23 cellular contexts compared by ENCODE assay signal in the genomic region with DNA sequence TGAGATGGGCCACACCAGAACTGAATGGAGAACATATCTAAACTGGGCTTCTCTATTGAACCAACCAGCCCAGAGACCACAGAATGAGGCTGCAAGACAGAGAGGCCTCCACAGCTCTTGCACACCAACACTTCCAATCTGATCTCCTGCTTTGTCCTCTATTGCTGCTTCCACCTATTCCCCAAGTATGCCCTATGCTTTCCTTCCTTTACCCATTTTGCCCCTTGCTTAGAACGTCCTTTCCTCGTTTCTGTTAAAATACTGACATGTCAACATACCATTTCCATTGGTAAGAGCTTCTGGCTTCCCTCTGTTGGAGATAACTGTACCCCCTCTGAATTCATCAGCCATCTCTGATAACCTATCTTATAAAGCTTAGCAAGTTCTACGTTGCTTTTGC. TPM values are rescaled to one million over a fixed set of nuclear protein-coding genes. Genes with fewer than 3 reads are reported as not detected.
DNase-seq lines count a peak whose midpoint lies in the region; ATAC-seq and TF ChIP-seq lines count a peak whose summit lies in the region.
"Had no signal": no experiment of that assay in that cellular context is flagged by ENCODE, and none has a peak within 500 bp of the region (broad histone marks: within the 10 kb centered on the region; RNA-seq: fewer than 3 reads in every experiment).

No MANE protein-coding gene starts in this region.

- TF ChIP-seq CTCF in esophagus muscularis mucosa (IDR thresholded peaks at IDR 0.05) = no peak
- TF ChIP-seq CTCF in progenitor cell of endocrine pancreas (IDR thresholded peaks at IDR 0.05; ENCODE audit: unreplicated experiment) = no peak
- no peak for TF ChIP-seq CTCF in omental fat pad (IDR thresholded peaks at IDR 0.05)

- no peak overlapping the region for H3K27ac ChIP-seq in SK-N-MC
- H3K27ac ChIP-seq in esophagus muscularis mucosa (replicated peaks in 1 of 4) = peak overlapping the region in 1 of 4 donors; percentile 16
- H3K27ac ChIP-seq: right atrium auricular region, RWPE1, upper lobe of left lung, WERI-Rb-1 had no signal

- peaks cover 35% of the 10 kb centered on the region for H3K4me1 Mint-ChIP-seq in activated CD8-positive, alpha-beta memory T cell treated with anti-CD3 and anti-CD28 coated beads, Interleukin-2, amount 10 ng/mL, durations not matched to agents 7 days and 5 days
- H3K4me1 Mint-ChIP-seq in progenitor cell of endocrine pancreas (ENCODE audit: low read depth) = peaks cover 26% of the 10 kb centered on the region

- H3K27me3 Mint-ChIP-seq in activated CD8-positive, alpha-beta memory T cell treated with anti-CD3 and anti-CD28 coated beads, Interleukin-2, amount 10 ng/mL, durations not matched to agents 7 days and 5 days = peaks cover 4% of the 10 kb centered on the region
- H3K27me3 Mint-ChIP-seq in progenitor cell of endocrine pancreas = peaks cover 18% of the 10 kb centered on the region
- H3K27me3 Mint-ChIP-seq: B cell had no signal

- H3K36me3 ChIP-seq in SK-N-MC (ENCODE audit: insufficient read depth, low read length) = no peaks in the 10 kb centered on the region
- H3K36me3 ChIP-seq in esophagus muscularis mucosa = no peaks in the 10 kb centered on the region
- H3K36me3 ChIP-seq: adrenal gland, right atrium auricular region, upper lobe of left lung, WERI-Rb-1 had no signal

- intact Hi-C loops in esophagus muscularis mucosa (cut with DNase I) = loop anchor here (5.0 kb wide), 1 partner anchor 51 kb away; no protein-coding TSS in a partner anchor

- H3K9ac ChIP-seq in SK-N-MC (ENCODE audit: insufficient read length) = peak overlapping the region; percentile 22
- H3K9ac ChIP-seq: SK-N-SH had no signal

- H3K4me3 ChIP-seq in SK-N-MC = peak overlapping the region; percentile 87
- peak overlapping the region in 3 of 4 donors; percentile 0 to 80 (median 3) for H3K4me3 ChIP-seq in esophagus muscularis mucosa
- H3K4me3 ChIP-seq: right atrium auricular region had no signal

- H3K9me3 ChIP-seq in SK-N-MC (ENCODE audit: low read depth, low read length) (no peaks in the 10 kb centered on the region), esophagus muscularis mucosa (no peaks in the 10 kb centered on the region)
- H3K9me3 ChIP-seq: adrenal gland, right atrium auricular region, SK-N-SH, upper lobe of left lung had no signal

- CTCF ChIA-PET in activated CD8-positive, alpha-beta memory T cell treated with anti-CD3 and anti-CD28 coated beads, Interleukin-2, amount 10 ng/mL, durations not matched to agents 7 days and 5 days (lab: Charles Lee) = interaction anchor here (1.6 to 7.3 kb wide), 2 partner anchors 14 to 93 kb away, joined by 3 to 93 read pairs; no protein-coding TSS in a partner anchor

- ATAC-seq in activated CD8-positive, alpha-beta memory T cell treated with anti-CD3 and anti-CD28 coated beads, Interleukin-2, amount 10 ng/mL, durations not matched to agents 7 days and 5 days = no peak
- no peak for ATAC-seq in omental fat pad (ENCODE audit: low FRiP score)

- peak overlapping the region; percentile 31 for H3K4me3 Mint-ChIP-seq in activated CD8-positive, alpha-beta memory T cell treated with anti-CD3 and anti-CD28 coated beads, Interleukin-2, amount 10 ng/mL, durations not matched to agents 7 days and 5 days
- H3K4me3 Mint-ChIP-seq in progenitor cell of endocrine pancreas (ENCODE audit: low read depth) = peak overlapping the region; percentile 38

- peaks cover 7 to 70% (median 61%) of the 10 kb centered on the region in 4 donors for H3K4me1 ChIP-seq in esophagus muscularis mucosa

- DNase-seq in activated CD8-positive, alpha-beta memory T cell treated with anti-CD3 and anti-CD28 coated beads, Interleukin-2, amount 10 ng/mL, durations not matched to agents 7 days and 5 days = no peak
- DNase-seq in activated CD8-positive, alpha-beta memory T cell treated with anti-CD3 and anti-CD28 coated beads, Interleukin-2, amount 50 U/mL, for 48 hours = no peak
- DNase-seq in SK-N-MC (ENCODE audit: low read depth, low spot score) = no peak
- DNase-seq in esophagus muscularis mucosa (ENCODE audit: extremely low spot score) = no peak
- no peak for DNase-seq in progenitor cell of endocrine pancreas (ENCODE audit: low spot score, unreplicated experiment)
- DNase-seq in AG20443 (ENCODE audit: low spot score) = no peak
- DNase-seq in omental fat pad (ENCODE audit: low spot score) = no peak
- no peak for DNase-seq in activated CD4-positive, alpha-beta T cell treated with anti-CD3 and anti-CD28 coated beads for 4 hours
- DNase-seq: 8988T; activated CD4-positive, alpha-beta T cell treated with anti-CD3 and anti-CD28 coated beads, Interleukin-2, amount 50 U/mL, for 4 hours; activated effector memory CD4-positive, alpha-beta T cell treated with anti-CD3 and anti-CD28 coated beads, Interleukin-2, amount 50 U/mL, for 16 hours; adrenal gland; DMS79 treated with DMSO at 0.1 percent for 48 hours; head of caudate nucleus; NCI-H1105 treated with DMSO at 0.1 percent for 48 hours; NCI-H2081 treated with DMSO at 0.1 percent for 48 hours; NCI-H446 treated with DMSO at 0.1 percent for 48 hours; SK-N-SH; upper lobe of left lung; WERI-Rb-1 had no signal

- peaks cover 1% of the 10 kb centered on the region for H3K36me3 Mint-ChIP-seq in activated CD8-positive, alpha-beta memory T cell treated with anti-CD3 and anti-CD28 coated beads, Interleukin-2, amount 10 ng/mL, durations not matched to agents 7 days and 5 days
- no peaks in the 10 kb centered on the region for H3K36me3 Mint-ChIP-seq in progenitor cell of endocrine pancreas (ENCODE audit: insufficient read depth)

- TF ChIP-seq EP300 in esophagus muscularis mucosa (IDR thresholded peaks at IDR 0.05) = no peak

- no peak overlapping the region for H3K27ac Mint-ChIP-seq in activated CD8-positive, alpha-beta memory T cell treated with anti-CD3 and anti-CD28 coated beads, Interleukin-2, amount 10 ng/mL, durations not matched to agents 7 days and 5 days
- H3K27ac Mint-ChIP-seq in progenitor cell of endocrine pancreas = peak overlapping the region; percentile 55
- H3K27ac Mint-ChIP-seq: B cell had no signal

- H3K27me3 ChIP-seq in esophagus muscularis mucosa = no peaks in the 10 kb centered on the region
- H3K27me3 ChIP-seq: adrenal gland, right atrium auricular region, upper lobe of left lung had no signal

- H3K9me3 Mint-ChIP-seq in activated CD8-positive, alpha-beta memory T cell treated with anti-CD3 and anti-CD28 coated beads, Interleukin-2, amount 10 ng/mL, durations not matched to agents 7 days and 5 days (ENCODE audit: low read depth) = no peaks in the 10 kb centered on the region
- H3K9me3 Mint-ChIP-seq in progenitor cell of endocrine pancreas (ENCODE audit: low read depth) = peaks cover 2% of the 10 kb centered on the region

- WGBS in esophagus muscularis mucosa = 81% methylated on average over 3 of the region's 3 CpGs

- no peak for TF ChIP-seq POLR2A in esophagus muscularis mucosa (IDR thresholded peaks at IDR 0.05; ENCODE audit: low read depth)

RNA-seq across cellular contexts. Expression of gene SLC2A13, which starts 2.8 kb away (rescaled TPM):
- total RNA-seq in activated CD8-positive, alpha-beta memory T cell treated with anti-CD3 and anti-CD28 coated beads, Interleukin-2, amount 10 ng/mL, durations not matched to agents 7 days and 5 days = 1 to 10 TPM; 7.8 to 8.0 TPM
- 10 to 100 TPM; 19.6 to 25.7 (median 21.4) TPM for total RNA-seq in esophagus muscularis mucosa
- total RNA-seq in progenitor cell of endocrine pancreas = 7.4 and 8.4 TPM in 2 replicates
- 10 to 100 TPM; 11.6 to 25.9 (median 15.6) TPM for total RNA-seq in omental fat pad
